In the genomic region with DNA sequence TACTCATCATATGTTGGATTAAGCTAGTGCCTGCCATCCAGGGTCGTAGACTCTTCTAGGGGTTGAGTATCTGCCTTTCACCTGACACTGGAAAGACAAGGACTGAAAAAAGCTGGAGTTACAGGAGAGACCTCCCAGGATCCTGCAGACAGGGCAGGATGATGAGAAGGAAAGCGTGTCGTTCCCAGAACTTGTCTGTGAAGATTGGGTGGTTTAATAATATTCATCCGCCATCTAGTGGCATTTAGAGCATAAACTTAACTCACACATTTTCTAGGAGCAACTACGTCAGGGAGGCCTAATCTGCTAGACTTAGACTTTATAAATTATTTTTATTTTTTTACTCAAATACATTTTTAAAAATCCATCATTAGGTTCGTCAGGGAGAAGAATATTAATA, we compare ENCODE assay signal across 8 cellular contexts. TPM values are rescaled to one million over a fixed set of nuclear protein-coding genes. Genes with fewer than 3 reads are reported as not detected.
DNase-seq lines count a peak whose midpoint lies in the region; ATAC-seq and TF ChIP-seq lines count a peak whose summit lies in the region.

No MANE protein-coding gene starts in this region.

- ATAC-seq in GM21390 (IDR thresholded peaks at IDR 0.05; ENCODE audit: unreplicated experiment): peak; percentile 53
- no peak for ATAC-seq in activated CD4-positive, CD25-positive, alpha-beta regulatory T cell treated with anti-CD3 and anti-CD28 coated beads, Interleukin-2, amount 50 U/mL, for 24 hours

- H3K36me3 ChIP-seq in hepatocyte (replicated peaks; ENCODE audit: insufficient read depth, low read depth): no peaks in the 10 kb centered on the region

- no peaks in the 10 kb centered on the region for H3K9me3 ChIP-seq in hepatocyte (ENCODE audit: low read depth)

- H3K4me3 ChIP-seq in hepatocyte: no peak overlapping the region

- peaks cover 11% of the 10 kb centered on the region for H3K4me1 ChIP-seq in hepatocyte (ENCODE audit: insufficient read depth)

- no peaks in the 10 kb centered on the region for H3K9me3 Mint-ChIP-seq in activated naive CD4-positive, alpha-beta T cell treated with anti-CD3 and anti-CD28 coated beads for 36 hours

- intact Hi-C loops in activated naive CD4-positive, alpha-beta T cell treated with anti-CD3 and anti-CD28 coated beads for 36 hours (cut with micrococcal nuclease): loop anchor here (1.0 kb wide), 3 partner anchors 304 to 398 kb away; no protein-coding TSS in a partner anchor

- no peak overlapping the region for H2AFZ ChIP-seq in hepatocyte

- peaks cover 5% of the 10 kb centered on the region for H3K27me3 ChIP-seq in hepatocyte

- DNase-seq in COR-L47 (lab: John Stamatoyannopoulos, UW): peak; percentile 22
- peak; percentile 6 for DNase-seq in NCI-H1694 treated with DMSO at 0.1 percent for 48 hours (lab: John Stamatoyannopoulos, UW)
- DNase-seq in amniotic stem cell (lab: John Stamatoyannopoulos, UW): peak; percentile 52
- DNase-seq in hepatocyte (ENCODE audit: low spot score): peak; percentile 69
- DNase-seq in stromal cell of bone marrow (ENCODE audit: low read depth): peak; percentile 51
- no peak for DNase-seq in activated naive CD4-positive, alpha-beta T cell treated with anti-CD3 and anti-CD28 coated beads for 36 hours

- H3K4me3 Mint-ChIP-seq in activated naive CD4-positive, alpha-beta T cell treated with anti-CD3 and anti-CD28 coated beads for 36 hours: no peak overlapping the region

- peaks cover 18% of the 10 kb centered on the region for H3K4me1 Mint-ChIP-seq in activated naive CD4-positive, alpha-beta T cell treated with anti-CD3 and anti-CD28 coated beads for 36 hours (ENCODE audit: low read depth)

- WGBS in hepatocyte (ENCODE audit: low lambda C conversion rate, missing lambda C conversion rate): 22% methylated on average over 6 of the region's 6 CpGs

- H3K4me2 ChIP-seq in hepatocyte: no peak overlapping the region

- no peak overlapping the region for H3K27ac Mint-ChIP-seq in activated naive CD4-positive, alpha-beta T cell treated with anti-CD3 and anti-CD28 coated beads for 36 hours

- no peaks in the 10 kb centered on the region for H3K9me2 ChIP-seq in hepatocyte (replicated peaks; ENCODE audit: insufficient read depth)

- TF ChIP-seq CTCF in hepatocyte (IDR thresholded peaks at IDR 0.05; ENCODE audit: poor library complexity): peak; percentile 73

- no peak overlapping the region for H3K27ac ChIP-seq in hepatocyte

- H3K36me3 Mint-ChIP-seq in activated naive CD4-positive, alpha-beta T cell treated with anti-CD3 and anti-CD28 coated beads for 36 hours (ENCODE audit: low read depth): no peaks in the 10 kb centered on the region

- CTCF ChIA-PET in activated naive CD4-positive, alpha-beta T cell treated with anti-CD3 and anti-CD28 coated beads for 36 hours (lab: Charles Lee): interaction anchor here (0.7 to 5.1 kb wide), 15 partner anchors 10 to 745 kb away, joined by 3 to 68 read pairs (median 3); a partner anchor contains a TSS

- H3K27me3 Mint-ChIP-seq in activated naive CD4-positive, alpha-beta T cell treated with anti-CD3 and anti-CD28 coated beads for 36 hours (ENCODE audit: low read depth): peaks cover 31% of the 10 kb centered on the region

- H3K79me2 ChIP-seq in hepatocyte: no peaks in the 10 kb centered on the region

- no peaks in the 10 kb centered on the region for H4K20me1 ChIP-seq in hepatocyte (ENCODE audit: insufficient read depth, poor library complexity, severe bottlenecking)

RNA-seq across cellular contexts. Expression of a gene that starts 59.6 kb away (rescaled TPM):
- total RNA-seq in hepatocyte: 1.0 and 1.2 TPM in 2 replicates
- 0.10 and 0.60 TPM in 2 replicates for polyA plus RNA-seq in hepatocyte
- total RNA-seq in activated naive CD4-positive, alpha-beta T cell treated with anti-CD3 and anti-CD28 coated beads for 36 hours: not detected
